Comparison of ENCODE assay signal across 1 cellular context in genomic region chr11:2689551-2690260, GRCh38.
TF ChIP-seq lines count a peak whose summit lies in the region.

No MANE protein-coding gene starts in this region.

TF ChIP-seq in HepG2, 621 proteins besides CTCF, POLR2A, EP300 and RAD21 (continued from another document):
- peak; percentile 35; the same call in 1 of the 2 replicates for TF ChIP-seq ARID4A (CRISPR knock-in tag; IDR thresholded peaks at IDR 0.05; ENCODE audit: borderline replicate concordance)
- TF ChIP-seq SAP130 (CRISPR knock-in tag; IDR thresholded peaks at IDR 0.05; ENCODE audit: low read depth) = peak; percentile 41; the same call in 1 of the 2 replicates
- TF ChIP-seq RARA (CRISPR knock-in tag; IDR thresholded peaks at IDR 0.05) = 0 out of 2 replicates have a peak, but pooled peaks have one; percentile 32
- 0 out of 2 replicates have a peak, but pooled peaks have one; percentile 17 for TF ChIP-seq ZNF512B (CRISPR knock-in tag; IDR thresholded peaks at IDR 0.05; ENCODE audit: borderline replicate concordance)
- TF ChIP-seq PAXIP1 (CRISPR knock-in tag; conservative IDR thresholded peaks at IDR 0.05) = 0 out of 2 replicates have a peak, but pooled peaks have one; percentile 17
- TF ChIP-seq ZNF788 (CRISPR knock-in tag; IDR thresholded peaks at IDR 0.05; ENCODE audit: borderline replicate concordance) = peak; percentile 28; the same call in 1 of the 2 replicates
- 0 out of 2 replicates have a peak, but pooled peaks have one; percentile 16 for TF ChIP-seq RBFOX2 (IDR thresholded peaks at IDR 0.05; ENCODE audit: low read depth, low read length)
- TF ChIP-seq EHMT2 (IDR thresholded peaks at IDR 0.05; ENCODE audit: borderline replicate concordance, low read depth, low read length) = no peak
- TF ChIP-seq ZSCAN25 (CRISPR knock-in tag; IDR thresholded peaks at IDR 0.05) = 0 out of 2 replicates have a peak, but pooled peaks have one; percentile 23
- TF ChIP-seq SPEN (CRISPR knock-in tag; IDR thresholded peaks at IDR 0.05; ENCODE audit: low read depth) = peak; percentile 13; the same call in 1 of the 2 replicates
- TF ChIP-seq TRIM22 (IDR thresholded peaks at IDR 0.05) = no peak
- peak; percentile 67 for TF ChIP-seq HNF4A (CRISPR knock-in tag; IDR thresholded peaks at IDR 0.05)
- no peak for TF ChIP-seq ZNF615 (CRISPR knock-in tag; IDR thresholded peaks at IDR 0.05; ENCODE audit: borderline replicate concordance)
- peak; percentile 50 for TF ChIP-seq SALL1 (CRISPR knock-in tag; IDR thresholded peaks at IDR 0.05)
- TF ChIP-seq NR2F6 (IDR thresholded peaks at IDR 0.05) = 0 out of 2 replicates have a peak, but pooled peaks have one; percentile 16
- TF ChIP-seq NR2F6 (CRISPR knock-in tag; IDR thresholded peaks at IDR 0.05) = no peak
- TF ChIP-seq NONO (IDR thresholded peaks at IDR 0.05) = no peak
- TF ChIP-seq NONO (CRISPR knock-in tag; conservative IDR thresholded peaks at IDR 0.05) = 0 out of 2 replicates have a peak, but pooled peaks have one; percentile 23
- TF ChIP-seq MXD3 (CRISPR knock-in tag; IDR thresholded peaks at IDR 0.05) = 0 out of 2 replicates have a peak, but pooled peaks have one; percentile 8
- TF ChIP-seq FOXP1 (IDR thresholded peaks at IDR 0.05) = no peak
- peak; percentile 30; the same call in 1 of the 2 replicates for TF ChIP-seq FOXP1 (CRISPR knock-in tag; IDR thresholded peaks at IDR 0.05)
- TF ChIP-seq AGO2 (optimal IDR thresholded peaks at IDR 0.05; ENCODE audit: low read depth, low read length) = peak; percentile 81
- TF ChIP-seq MAFG (CRISPR knock-in tag; IDR thresholded peaks at IDR 0.05) = no peak
- no peak for TF ChIP-seq SOX6 (IDR thresholded peaks at IDR 0.05)
- TF ChIP-seq SOX6 (CRISPR knock-in tag; IDR thresholded peaks at IDR 0.05) = peak; percentile 30; the same call in 1 of the 2 replicates
- TF ChIP-seq CREB3 (CRISPR knock-in tag; IDR thresholded peaks at IDR 0.05) = no peak
- 0 out of 2 replicates have a peak, but pooled peaks have one; percentile 12 for TF ChIP-seq POLR2G (IDR thresholded peaks at IDR 0.05; ENCODE audit: low read depth, low read length)
- TF ChIP-seq DNMT1 (CRISPR knock-in tag; IDR thresholded peaks at IDR 0.05) = no peak
- no peak for TF ChIP-seq U2AF2 (IDR thresholded peaks at IDR 0.05; ENCODE audit: low read depth, low read length)
- peak; percentile 24 for TF ChIP-seq XRCC5 (optimal IDR thresholded peaks at IDR 0.05; ENCODE audit: low read length)
- TF ChIP-seq KDM5B (CRISPR knock-in tag; IDR thresholded peaks at IDR 0.05; ENCODE audit: borderline replicate concordance) = peak; percentile 48; the same call in 1 of the 2 replicates
- TF ChIP-seq ISL2 (CRISPR knock-in tag; IDR thresholded peaks at IDR 0.05) = no peak
